2 cellular contexts compared by ENCODE assay signal in genomic region chr1:89928506-89928905, GRCh38.
TF ChIP-seq lines count a peak whose summit lies in the region.

No MANE protein-coding gene starts in this region.

TF ChIP-seq in K562, 482 proteins besides CTCF, POLR2A, EP300 and RAD21 (continued from another document):
- TF ChIP-seq, protein P1, sequence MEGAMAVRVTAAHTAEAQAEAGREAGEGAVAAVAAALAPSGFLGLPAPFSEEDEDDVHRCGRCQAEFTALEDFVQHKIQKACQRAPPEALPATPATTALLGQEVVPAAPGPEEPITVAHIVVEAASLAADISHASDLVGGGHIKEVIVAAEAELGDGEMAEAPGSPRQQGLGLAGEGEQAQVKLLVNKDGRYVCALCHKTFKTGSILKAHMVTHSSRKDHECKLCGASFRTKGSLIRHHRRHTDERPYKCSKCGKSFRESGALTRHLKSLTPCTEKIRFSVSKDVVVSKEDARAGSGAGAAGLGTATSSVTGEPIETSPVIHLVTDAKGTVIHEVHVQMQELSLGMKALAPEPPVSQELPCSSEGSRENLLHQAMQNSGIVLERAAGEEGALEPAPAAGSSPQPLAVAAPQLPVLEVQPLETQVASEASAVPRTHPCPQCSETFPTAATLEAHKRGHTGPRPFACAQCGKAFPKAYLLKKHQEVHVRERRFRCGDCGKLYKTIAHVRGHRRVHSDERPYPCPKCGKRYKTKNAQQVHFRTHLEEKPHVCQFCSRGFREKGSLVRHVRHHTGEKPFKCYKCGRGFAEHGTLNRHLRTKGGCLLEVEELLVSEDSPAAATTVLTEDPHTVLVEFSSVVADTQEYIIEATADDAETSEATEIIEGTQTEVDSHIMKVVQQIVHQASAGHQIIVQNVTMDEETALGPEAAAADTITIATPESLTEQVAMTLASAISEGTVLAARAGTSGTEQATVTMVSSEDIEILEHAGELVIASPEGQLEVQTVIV (CRISPR knock-in tag; IDR thresholded peaks at IDR 0.05; ENCODE audit: borderline replicate concordance): no peak
- TF ChIP-seq KHSRP (IDR thresholded peaks at IDR 0.05) (no peak), PRMT5 (CRISPR knock-in tag; IDR thresholded peaks at IDR 0.05) (no peak), ETV1 (tag; conservative IDR thresholded peaks at IDR 0.05; ENCODE audit: low read depth) (no peak), RB1 (IDR thresholded peaks at IDR 0.05; ENCODE audit: low read depth) (no peak), ZNF217 (CRISPR knock-in tag; IDR thresholded peaks at IDR 0.05) (no peak), SMARCA5 (IDR thresholded peaks at IDR 0.05) (no peak), EZH2 (IDR thresholded peaks at IDR 0.05; ENCODE audit: borderline replicate concordance, low read depth, low read length) (no peak), TFAP4 (CRISPR knock-in tag; IDR thresholded peaks at IDR 0.05; ENCODE audit: borderline replicate concordance) (no peak), FOXM1 (IDR thresholded peaks at IDR 0.05; ENCODE audit: low read depth) (no peak), FOXM1 (CRISPR knock-in tag; IDR thresholded peaks at IDR 0.05; ENCODE audit: low read depth) (no peak), ZNF77 (CRISPR knock-in tag; IDR thresholded peaks at IDR 0.05) (no peak), ARHGAP35 (IDR thresholded peaks at IDR 0.05; ENCODE audit: partially characterized antibody) (no peak), L3MBTL2 (IDR thresholded peaks at IDR 0.05) (no peak), RNF2 (IDR thresholded peaks at IDR 0.05) (no peak), NR2F6 (CRISPR knock-in tag; IDR thresholded peaks at IDR 0.05) (no peak)
- TF ChIP-seq, protein P2, sequence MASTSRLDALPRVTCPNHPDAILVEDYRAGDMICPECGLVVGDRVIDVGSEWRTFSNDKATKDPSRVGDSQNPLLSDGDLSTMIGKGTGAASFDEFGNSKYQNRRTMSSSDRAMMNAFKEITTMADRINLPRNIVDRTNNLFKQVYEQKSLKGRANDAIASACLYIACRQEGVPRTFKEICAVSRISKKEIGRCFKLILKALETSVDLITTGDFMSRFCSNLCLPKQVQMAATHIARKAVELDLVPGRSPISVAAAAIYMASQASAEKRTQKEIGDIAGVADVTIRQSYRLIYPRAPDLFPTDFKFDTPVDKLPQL (IDR thresholded peaks at IDR 0.05; ENCODE audit: extremely low read depth, insufficient read length): no peak
- TF ChIP-seq, protein P3, sequence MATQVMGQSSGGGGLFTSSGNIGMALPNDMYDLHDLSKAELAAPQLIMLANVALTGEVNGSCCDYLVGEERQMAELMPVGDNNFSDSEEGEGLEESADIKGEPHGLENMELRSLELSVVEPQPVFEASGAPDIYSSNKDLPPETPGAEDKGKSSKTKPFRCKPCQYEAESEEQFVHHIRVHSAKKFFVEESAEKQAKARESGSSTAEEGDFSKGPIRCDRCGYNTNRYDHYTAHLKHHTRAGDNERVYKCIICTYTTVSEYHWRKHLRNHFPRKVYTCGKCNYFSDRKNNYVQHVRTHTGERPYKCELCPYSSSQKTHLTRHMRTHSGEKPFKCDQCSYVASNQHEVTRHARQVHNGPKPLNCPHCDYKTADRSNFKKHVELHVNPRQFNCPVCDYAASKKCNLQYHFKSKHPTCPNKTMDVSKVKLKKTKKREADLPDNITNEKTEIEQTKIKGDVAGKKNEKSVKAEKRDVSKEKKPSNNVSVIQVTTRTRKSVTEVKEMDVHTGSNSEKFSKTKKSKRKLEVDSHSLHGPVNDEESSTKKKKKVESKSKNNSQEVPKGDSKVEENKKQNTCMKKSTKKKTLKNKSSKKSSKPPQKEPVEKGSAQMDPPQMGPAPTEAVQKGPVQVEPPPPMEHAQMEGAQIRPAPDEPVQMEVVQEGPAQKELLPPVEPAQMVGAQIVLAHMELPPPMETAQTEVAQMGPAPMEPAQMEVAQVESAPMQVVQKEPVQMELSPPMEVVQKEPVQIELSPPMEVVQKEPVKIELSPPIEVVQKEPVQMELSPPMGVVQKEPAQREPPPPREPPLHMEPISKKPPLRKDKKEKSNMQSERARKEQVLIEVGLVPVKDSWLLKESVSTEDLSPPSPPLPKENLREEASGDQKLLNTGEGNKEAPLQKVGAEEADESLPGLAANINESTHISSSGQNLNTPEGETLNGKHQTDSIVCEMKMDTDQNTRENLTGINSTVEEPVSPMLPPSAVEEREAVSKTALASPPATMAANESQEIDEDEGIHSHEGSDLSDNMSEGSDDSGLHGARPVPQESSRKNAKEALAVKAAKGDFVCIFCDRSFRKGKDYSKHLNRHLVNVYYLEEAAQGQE (CRISPR knock-in tag; IDR thresholded peaks at IDR 0.05; ENCODE audit: low read depth): no peak

TF ChIP-seq in SK-N-SH, 30 proteins besides CTCF, POLR2A, EP300 and RAD21 (continued from another document):
- TF ChIP-seq, protein P3 (IDR thresholded peaks at IDR 0.05; ENCODE audit: low read depth, low read length): no peak
- TF ChIP-seq, protein P4, sequence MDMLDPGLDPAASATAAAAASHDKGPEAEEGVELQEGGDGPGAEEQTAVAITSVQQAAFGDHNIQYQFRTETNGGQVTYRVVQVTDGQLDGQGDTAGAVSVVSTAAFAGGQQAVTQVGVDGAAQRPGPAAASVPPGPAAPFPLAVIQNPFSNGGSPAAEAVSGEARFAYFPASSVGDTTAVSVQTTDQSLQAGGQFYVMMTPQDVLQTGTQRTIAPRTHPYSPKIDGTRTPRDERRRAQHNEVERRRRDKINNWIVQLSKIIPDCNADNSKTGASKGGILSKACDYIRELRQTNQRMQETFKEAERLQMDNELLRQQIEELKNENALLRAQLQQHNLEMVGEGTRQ (IDR thresholded peaks at IDR 0.05; ENCODE audit: borderline replicate concordance, low read depth, low read length): no peak
- TF ChIP-seq EZH2phosphoT487 (IDR thresholded peaks at IDR 0.05; ENCODE audit: borderline replicate concordance, low read depth) (no peak), NRF1 (IDR thresholded peaks at IDR 0.05; ENCODE audit: low read depth, low read length) (no peak), TAF1 (IDR thresholded peaks at IDR 0.05; ENCODE audit: borderline replicate concordance, low read depth, low read length) (no peak), PBX3 (IDR thresholded peaks at IDR 0.05) (no peak), RCOR1 (IDR thresholded peaks at IDR 0.05; ENCODE audit: low read length) (no peak)
